In the genomic region with DNA sequence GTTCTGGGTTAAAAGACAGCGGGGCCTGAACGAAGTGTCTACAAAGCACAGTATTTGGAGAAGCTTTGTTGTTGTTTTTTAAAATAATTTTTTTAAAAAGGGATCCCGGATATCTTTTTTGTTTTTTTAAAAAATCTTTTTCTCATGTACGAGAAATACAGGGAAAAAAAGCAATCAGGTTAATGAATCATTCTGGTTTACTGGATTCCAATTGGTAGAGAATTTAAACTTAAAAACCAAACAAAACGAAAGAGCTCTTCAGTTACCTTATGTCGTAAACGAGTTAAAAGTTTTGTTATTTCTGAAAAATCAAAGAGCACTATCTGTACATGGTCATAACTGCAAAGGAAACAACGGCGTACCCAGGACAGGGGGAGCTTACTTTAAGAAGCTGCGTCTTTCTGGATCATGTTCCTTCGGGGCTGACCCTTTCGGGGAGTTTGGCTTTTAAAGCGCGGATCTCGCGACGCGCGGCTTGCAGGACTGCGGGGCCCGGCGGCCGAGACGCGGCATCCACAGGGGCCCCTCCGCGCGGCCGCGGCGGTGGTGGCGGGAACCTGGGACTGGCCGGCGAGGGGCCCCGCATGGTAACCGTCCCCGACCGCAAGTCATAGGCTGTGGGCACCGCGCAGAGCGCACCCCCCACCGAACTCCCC, we compare ENCODE assay signal across 1 cellular context.
A peak's percentile ranks its signal among the peaks of the same experiment; 100 is the strongest.
TF ChIP-seq lines count a peak whose summit lies in the region.

No MANE protein-coding gene starts in this region.

TF ChIP-seq in A549, 52 proteins besides CTCF, POLR2A, EP300 and RAD21 (continued from another document):
- no peak for TF ChIP-seq HOXA7 (CRISPR knock-in tag; IDR thresholded peaks at IDR 0.05)
- peak; percentile 100 for TF ChIP-seq RNF2 (IDR thresholded peaks at IDR 0.05; ENCODE audit: borderline replicate concordance, low read depth)
- TF ChIP-seq, protein P1, sequence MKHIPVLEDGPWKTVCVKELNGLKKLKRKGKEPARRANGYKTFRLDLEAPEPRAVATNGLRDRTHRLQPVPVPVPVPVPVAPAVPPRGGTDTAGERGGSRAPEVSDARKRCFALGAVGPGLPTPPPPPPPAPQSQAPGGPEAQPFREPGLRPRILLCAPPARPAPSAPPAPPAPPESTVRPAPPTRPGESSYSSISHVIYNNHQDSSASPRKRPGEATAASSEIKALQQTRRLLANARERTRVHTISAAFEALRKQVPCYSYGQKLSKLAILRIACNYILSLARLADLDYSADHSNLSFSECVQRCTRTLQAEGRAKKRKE (CRISPR knock-in tag; IDR thresholded peaks at IDR 0.05; ENCODE audit: low read depth), result no peak
- no peak for TF ChIP-seq MAFK (IDR thresholded peaks at IDR 0.05; ENCODE audit: partially characterized antibody)
- TF ChIP-seq CHD2 (IDR thresholded peaks at IDR 0.05; ENCODE audit: low read length, partially characterized antibody), result peak; percentile 66
- no peak for TF ChIP-seq SREBF2 (IDR thresholded peaks at IDR 0.05)
- TF ChIP-seq, protein P2, sequence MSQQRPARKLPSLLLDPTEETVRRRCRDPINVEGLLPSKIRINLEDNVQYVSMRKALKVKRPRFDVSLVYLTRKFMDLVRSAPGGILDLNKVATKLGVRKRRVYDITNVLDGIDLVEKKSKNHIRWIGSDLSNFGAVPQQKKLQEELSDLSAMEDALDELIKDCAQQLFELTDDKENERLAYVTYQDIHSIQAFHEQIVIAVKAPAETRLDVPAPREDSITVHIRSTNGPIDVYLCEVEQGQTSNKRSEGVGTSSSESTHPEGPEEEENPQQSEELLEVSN (IDR thresholded peaks at IDR 0.05; ENCODE audit: borderline replicate concordance, low read depth), result 0 out of 2 replicates have a peak, but pooled peaks have one; percentile 28
- TF ChIP-seq, protein P3, sequence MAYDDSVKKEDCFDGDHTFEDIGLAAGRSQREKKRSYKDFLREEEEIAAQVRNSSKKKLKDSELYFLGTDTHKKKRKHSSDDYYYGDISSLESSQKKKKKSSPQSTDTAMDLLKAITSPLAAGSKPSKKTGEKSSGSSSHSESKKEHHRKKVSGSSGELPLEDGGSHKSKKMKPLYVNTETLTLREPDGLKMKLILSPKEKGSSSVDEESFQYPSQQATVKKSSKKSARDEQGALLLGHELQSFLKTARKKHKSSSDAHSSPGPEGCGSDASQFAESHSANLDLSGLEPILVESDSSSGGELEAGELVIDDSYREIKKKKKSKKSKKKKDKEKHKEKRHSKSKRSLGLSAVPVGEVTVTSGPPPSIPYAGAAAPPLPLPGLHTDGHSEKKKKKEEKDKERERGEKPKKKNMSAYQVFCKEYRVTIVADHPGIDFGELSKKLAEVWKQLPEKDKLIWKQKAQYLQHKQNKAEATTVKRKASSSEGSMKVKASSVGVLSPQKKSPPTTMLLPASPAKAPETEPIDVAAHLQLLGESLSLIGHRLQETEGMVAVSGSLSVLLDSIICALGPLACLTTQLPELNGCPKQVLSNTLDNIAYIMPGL (CRISPR knock-in tag; IDR thresholded peaks at IDR 0.05; ENCODE audit: borderline replicate concordance), result no peak
- no peak for TF ChIP-seq JUNB (IDR thresholded peaks at IDR 0.05)
